In the genomic region with DNA sequence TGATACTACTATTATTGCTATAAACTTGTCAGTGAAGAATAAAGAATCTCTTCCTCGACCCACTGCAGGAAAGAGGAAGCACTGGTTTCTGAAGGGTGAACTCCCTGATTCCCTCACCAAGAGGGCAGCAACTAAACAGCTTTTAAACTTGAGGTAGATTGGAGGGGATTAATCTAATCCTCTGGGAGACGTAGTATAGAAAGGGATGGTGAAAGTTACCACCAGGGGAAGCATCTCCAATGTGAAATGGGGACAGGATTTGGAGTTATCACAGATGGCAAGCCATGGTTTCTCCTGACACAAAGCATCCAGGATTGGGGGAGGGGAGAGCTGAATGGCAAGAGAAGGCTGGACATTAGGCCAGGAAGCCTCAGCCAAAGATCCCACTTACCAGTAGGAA, we compare ENCODE assay signal across 30 cellular contexts.
"Had no signal": no experiment of that assay in that cellular context is flagged by ENCODE, and none has a peak within 500 bp of the region (broad histone marks: within the 10 kb centered on the region; RNA-seq: fewer than 3 reads in every experiment).

No MANE protein-coding gene starts in this region.

- ATAC-seq: activated CD8-positive, alpha-beta T cell treated with anti-CD3 and anti-CD28 coated beads for 36 hours; activated T-cell treated with anti-CD3 and anti-CD28 coated beads, Interleukin-2, amount 50 U/mL, for 72 hours; activated T-helper 17 cell treated with anti-CD3 and anti-CD28 coated beads, Interleukin-2, amount 50 U/mL, for 72 hours; K562; Right ventricle myocardium inferior; SK-N-SH treated with all-trans-retinoic acid at 6 μM for 48 hours; T-cell; T-helper 17 cell had no signal

- H3K27me3 ChIP-seq: ascending aorta, cardiac muscle cell had no signal

- H3K27ac Mint-ChIP-seq: activated CD4-positive, alpha-beta T cell treated with anti-CD3 and anti-CD28 coated beads, Interleukin-2, amount 10 ng/mL, durations not matched to agents 24 days and 14 days; activated CD8-positive, alpha-beta T cell treated with anti-CD3 and anti-CD28 coated beads for 36 hours; activated naive CD4-positive, alpha-beta T cell treated with anti-CD3 and anti-CD28 coated beads, Interleukin-2, amount 50 U/mL, for 24 hours; activated naive CD8-positive, alpha-beta T cell treated with anti-CD3 and anti-CD28 coated beads, Interleukin-2, amount 10 ng/mL, durations not matched to agents 7 days and 5 days; activated T-cell treated with anti-CD3 and anti-CD28 coated beads, Interleukin-2, amount 50 U/mL, for 72 hours; activated T-helper 17 cell treated with anti-CD3 and anti-CD28 coated beads, Interleukin-2, amount 50 U/mL, for 72 hours; T-cell; T-helper 17 cell had no signal

- H3K4me1 Mint-ChIP-seq: activated CD4-positive, alpha-beta T cell treated with anti-CD3 and anti-CD28 coated beads, Interleukin-2, amount 10 ng/mL, durations not matched to agents 24 days and 14 days; activated naive CD4-positive, alpha-beta T cell treated with anti-CD3 and anti-CD28 coated beads, Interleukin-2, amount 50 U/mL, for 24 hours; activated naive CD8-positive, alpha-beta T cell treated with anti-CD3 and anti-CD28 coated beads, Interleukin-2, amount 10 ng/mL, durations not matched to agents 7 days and 5 days; activated T-helper 17 cell treated with anti-CD3 and anti-CD28 coated beads, Interleukin-2, amount 50 U/mL, for 72 hours; central memory CD8-positive, alpha-beta T cell; T-cell had no signal

- H3K27ac ChIP-seq: ascending aorta, cardiac muscle cell, PC-9, RWPE1, VCaP had no signal

- H3K9me3 Mint-ChIP-seq: activated CD4-positive, alpha-beta T cell treated with anti-CD3 and anti-CD28 coated beads, Interleukin-2, amount 10 ng/mL, durations not matched to agents 24 days and 14 days; activated CD8-positive, alpha-beta T cell treated with anti-CD3 and anti-CD28 coated beads for 36 hours; activated naive CD4-positive, alpha-beta T cell treated with anti-CD3 and anti-CD28 coated beads, Interleukin-2, amount 50 U/mL, for 24 hours; activated naive CD8-positive, alpha-beta T cell treated with anti-CD3 and anti-CD28 coated beads, Interleukin-2, amount 10 ng/mL, durations not matched to agents 7 days and 5 days; activated T-cell treated with anti-CD3 and anti-CD28 coated beads, Interleukin-2, amount 50 U/mL, for 72 hours; activated T-helper 17 cell treated with anti-CD3 and anti-CD28 coated beads, Interleukin-2, amount 50 U/mL, for 72 hours; central memory CD8-positive, alpha-beta T cell; T-cell had no signal

- H3K4me3 Mint-ChIP-seq: activated CD4-positive, alpha-beta T cell treated with anti-CD3 and anti-CD28 coated beads, Interleukin-2, amount 10 ng/mL, durations not matched to agents 24 days and 14 days; activated CD8-positive, alpha-beta T cell treated with anti-CD3 and anti-CD28 coated beads for 36 hours; activated naive CD4-positive, alpha-beta T cell treated with anti-CD3 and anti-CD28 coated beads, Interleukin-2, amount 50 U/mL, for 24 hours; activated naive CD8-positive, alpha-beta T cell treated with anti-CD3 and anti-CD28 coated beads, Interleukin-2, amount 10 ng/mL, durations not matched to agents 7 days and 5 days; activated T-cell treated with anti-CD3 and anti-CD28 coated beads, Interleukin-2, amount 50 U/mL, for 72 hours; activated T-helper 17 cell treated with anti-CD3 and anti-CD28 coated beads, Interleukin-2, amount 50 U/mL, for 72 hours; central memory CD8-positive, alpha-beta T cell; T-cell; T-helper 17 cell had no signal

- H3K36me3 Mint-ChIP-seq: activated naive CD4-positive, alpha-beta T cell treated with anti-CD3 and anti-CD28 coated beads, Interleukin-2, amount 50 U/mL, for 24 hours; activated naive CD8-positive, alpha-beta T cell treated with anti-CD3 and anti-CD28 coated beads, Interleukin-2, amount 10 ng/mL, durations not matched to agents 7 days and 5 days; T-cell had no signal

- H3K4me1 ChIP-seq: ascending aorta had no signal

- FAIRE-seq: K562, RCC 7860 had no signal

- H3K36me3 ChIP-seq: ascending aorta, cardiac muscle cell had no signal

- H3K27me3 Mint-ChIP-seq: activated CD8-positive, alpha-beta T cell treated with anti-CD3 and anti-CD28 coated beads for 36 hours; activated naive CD4-positive, alpha-beta T cell treated with anti-CD3 and anti-CD28 coated beads, Interleukin-2, amount 50 U/mL, for 24 hours; activated T-helper 17 cell treated with anti-CD3 and anti-CD28 coated beads, Interleukin-2, amount 50 U/mL, for 72 hours; central memory CD8-positive, alpha-beta T cell; T-helper 17 cell had no signal

- H3K4me3 ChIP-seq: ascending aorta, cardiac muscle cell, K562, PC-9 had no signal

- H3K9me3 ChIP-seq: ascending aorta had no signal

- DNase-seq: activated CD4-positive, alpha-beta T cell treated with anti-CD3 and anti-CD28 coated beads, Interleukin-2, amount 10 ng/mL, durations not matched to agents 24 days and 14 days; activated CD4-positive, alpha-beta T cell treated with anti-CD3 and anti-CD28 coated beads, Interleukin-2, amount 50 U/mL, for 4 hours; activated CD8-positive, alpha-beta T cell treated with anti-CD3 and anti-CD28 coated beads for 36 hours; activated effector memory CD4-positive, alpha-beta T cell treated with anti-CD3 and anti-CD28 coated beads, Interleukin-2, amount 50 U/mL, for 16 hours; activated naive CD4-positive, alpha-beta T cell treated with Interleukin-2 at 50 U/mL for 16 hours; activated naive CD8-positive, alpha-beta T cell treated with anti-CD3 and anti-CD28 coated beads, Interleukin-2, amount 10 ng/mL, durations not matched to agents 7 days and 5 days; activated T-cell treated with anti-CD3 and anti-CD28 coated beads, Interleukin-2, amount 50 U/mL, for 1 hour; activated T-cell treated with anti-CD3 and anti-CD28 coated beads, Interleukin-2, amount 50 U/mL, for 72 hours; amygdala; NCI-H1105; NCI-H1417 treated with DMSO at 0.1 percent for 48 hours; NCI-H1930; NCI-H345; NCI-H526 treated with DMSO at 0.1 percent for 48 hours; NCI-H774; PC-9; SIG-M5; T-cell; T-helper 17 cell had no signal
